24 cellular contexts compared by ENCODE assay signal in the genomic region with DNA sequence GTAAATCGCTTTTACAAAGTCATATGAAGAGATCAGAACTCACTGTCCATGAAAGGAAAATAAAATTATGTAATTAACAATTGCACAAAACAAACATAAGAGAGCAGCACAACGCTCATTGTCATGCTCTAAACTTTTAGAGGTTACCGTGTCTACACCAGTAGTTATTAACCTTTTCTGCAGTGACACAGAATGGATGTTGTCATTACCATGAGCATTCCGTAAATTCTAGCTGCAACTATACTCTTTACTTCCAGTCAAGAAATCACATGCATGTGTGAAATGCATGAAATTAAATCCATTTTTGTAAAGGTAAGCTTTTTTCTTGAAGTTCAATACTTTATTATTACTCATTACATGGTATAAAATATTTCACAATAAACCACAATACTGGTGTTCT.
"Had no signal": no experiment of that assay in that cellular context is flagged by ENCODE, and none has a peak within 500 bp of the region (broad histone marks: within the 10 kb centered on the region; RNA-seq: fewer than 3 reads in every experiment).

No MANE protein-coding gene starts in this region.

- H3K4me3 ChIP-seq: coronary artery, gastrocnemius medialis, left lung, right atrium auricular region, stomach, vagina had no signal

- H3K27ac ChIP-seq: brain microvascular endothelial cell, coronary artery, left lung, right atrium auricular region had no signal

- H3K4me3 Mint-ChIP-seq: activated CD4-positive, alpha-beta T cell treated with anti-CD3 and anti-CD28 coated beads, Interleukin-2, amount 10 ng/mL, durations not matched to agents 24 days and 14 days; activated naive CD4-positive, alpha-beta T cell treated with anti-CD3 and anti-CD28 coated beads, Interleukin-2, amount 10 ng/mL, durations not matched to agents 7 days and 5 days; activated naive CD8-positive, alpha-beta T cell treated with anti-CD3 and anti-CD28 coated beads, Interleukin-2, amount 50 U/mL, for 24 hours; activated T-cell treated with anti-CD3 and anti-CD28 coated beads, Interleukin-2, amount 50 U/mL, for 4 hours had no signal

- ATAC-seq: activated naive CD8-positive, alpha-beta T cell treated with anti-CD3 and anti-CD28 coated beads, Interleukin-2, amount 50 U/mL, for 24 hours; activated T-cell treated with anti-CD3 and anti-CD28 coated beads, Interleukin-2, amount 50 U/mL, for 4 hours; left lung had no signal

- H3K27me3 Mint-ChIP-seq: activated CD4-positive, alpha-beta T cell treated with anti-CD3 and anti-CD28 coated beads, Interleukin-2, amount 10 ng/mL, durations not matched to agents 24 days and 14 days; activated naive CD4-positive, alpha-beta T cell treated with anti-CD3 and anti-CD28 coated beads, Interleukin-2, amount 10 ng/mL, durations not matched to agents 7 days and 5 days; activated naive CD8-positive, alpha-beta T cell treated with anti-CD3 and anti-CD28 coated beads, Interleukin-2, amount 50 U/mL, for 24 hours; progenitor cell of endocrine pancreas had no signal

- H3K9me3 Mint-ChIP-seq: activated CD4-positive, alpha-beta T cell treated with anti-CD3 and anti-CD28 coated beads, Interleukin-2, amount 10 ng/mL, durations not matched to agents 24 days and 14 days; activated naive CD4-positive, alpha-beta T cell treated with anti-CD3 and anti-CD28 coated beads, Interleukin-2, amount 10 ng/mL, durations not matched to agents 7 days and 5 days; activated naive CD8-positive, alpha-beta T cell treated with anti-CD3 and anti-CD28 coated beads, Interleukin-2, amount 50 U/mL, for 24 hours had no signal

- H3K36me3 ChIP-seq: brain microvascular endothelial cell, gastrocnemius medialis, left lung, right atrium auricular region, stomach, vagina had no signal

- H3K27me3 ChIP-seq: brain microvascular endothelial cell, gastrocnemius medialis, left lung, right atrium auricular region, stomach, vagina had no signal

- H3K9me3 ChIP-seq: gastrocnemius medialis, left lung, right atrium auricular region, stomach, vagina had no signal

- H3K27ac Mint-ChIP-seq: activated CD4-positive, alpha-beta T cell treated with anti-CD3 and anti-CD28 coated beads, Interleukin-2, amount 10 ng/mL, durations not matched to agents 24 days and 14 days; activated naive CD4-positive, alpha-beta T cell treated with anti-CD3 and anti-CD28 coated beads, Interleukin-2, amount 10 ng/mL, durations not matched to agents 7 days and 5 days; activated naive CD8-positive, alpha-beta T cell treated with anti-CD3 and anti-CD28 coated beads, Interleukin-2, amount 50 U/mL, for 24 hours; progenitor cell of endocrine pancreas had no signal

- DNase-seq: activated CD4-positive, alpha-beta T cell treated with anti-CD3 and anti-CD28 coated beads, Interleukin-2, amount 10 ng/mL, durations not matched to agents 24 days and 14 days; activated CD8-positive, alpha-beta memory T cell treated with anti-CD3 and anti-CD28 coated beads, Interleukin-2, amount 50 U/mL, for 4 hours; activated effector memory CD4-positive, alpha-beta T cell treated with Interleukin-2 at 50 U/mL for 16 hours; activated naive CD4-positive, alpha-beta T cell treated with anti-CD3 and anti-CD28 coated beads, Interleukin-2, amount 10 ng/mL, durations not matched to agents 7 days and 5 days; activated naive CD8-positive, alpha-beta T cell treated with anti-CD3 and anti-CD28 coated beads, Interleukin-2, amount 50 U/mL, for 24 hours; activated T-cell treated with anti-CD3 and anti-CD28 coated beads, Interleukin-2, amount 50 U/mL, for 4 hours; aorta; central memory CD4-positive, alpha-beta T cell; erythroblast; gastrocnemius medialis; kidney; left lung; midbrain; occipital lobe; small intestine; stimulated activated CD4-positive, alpha-beta T cell treated with anti-CD3 and anti-CD28 coated beads, Interleukin-15, amount 100 ng/mL, for 24 hours; stimulated activated CD4-positive, alpha-beta T cell treated with anti-CD3 and anti-CD28 coated beads, Interleukin-2, amount 100 ng/mL, for 48 hours; stomach; T1000 had no signal
